In the genomic region with DNA sequence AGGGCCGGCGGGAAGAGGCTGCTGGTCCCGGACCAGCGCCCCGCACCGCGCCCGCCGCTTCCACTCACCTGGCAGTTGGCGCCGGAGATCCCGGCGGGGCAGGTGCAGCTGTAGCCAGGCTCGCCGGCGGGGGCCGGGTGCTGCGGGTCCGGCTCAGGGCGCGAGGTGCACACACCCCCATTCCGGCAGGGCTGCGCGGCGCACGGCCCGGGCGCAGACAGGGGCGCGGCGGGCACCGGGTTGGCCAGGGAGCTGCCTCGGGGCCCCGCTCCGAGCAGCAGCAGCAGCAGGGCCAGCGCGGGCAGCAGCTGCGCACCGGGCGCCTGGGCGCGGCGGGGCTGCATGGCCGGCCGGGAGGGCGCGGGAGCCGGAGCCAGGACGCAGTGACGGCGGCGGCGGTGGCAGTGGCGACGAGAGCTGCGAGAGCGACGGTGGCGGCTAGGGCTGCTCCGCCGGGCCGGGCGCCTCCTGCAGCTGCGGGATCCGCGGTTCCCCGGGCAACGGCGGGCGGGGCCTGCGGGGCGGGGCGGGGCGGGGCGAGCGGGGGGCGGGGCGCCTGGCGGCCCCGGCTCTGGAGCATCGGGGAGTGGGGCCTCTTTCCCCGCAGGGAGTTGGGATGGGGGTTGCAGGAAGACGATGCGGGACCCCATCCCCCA, we compare ENCODE assay signal across 8 cellular contexts. TPM values are rescaled to one million over a fixed set of nuclear protein-coding genes. Genes with fewer than 3 reads are reported as not detected.
DNase-seq lines count a peak whose midpoint lies in the region; ATAC-seq and TF ChIP-seq lines count a peak whose summit lies in the region.

A gene with protein sequence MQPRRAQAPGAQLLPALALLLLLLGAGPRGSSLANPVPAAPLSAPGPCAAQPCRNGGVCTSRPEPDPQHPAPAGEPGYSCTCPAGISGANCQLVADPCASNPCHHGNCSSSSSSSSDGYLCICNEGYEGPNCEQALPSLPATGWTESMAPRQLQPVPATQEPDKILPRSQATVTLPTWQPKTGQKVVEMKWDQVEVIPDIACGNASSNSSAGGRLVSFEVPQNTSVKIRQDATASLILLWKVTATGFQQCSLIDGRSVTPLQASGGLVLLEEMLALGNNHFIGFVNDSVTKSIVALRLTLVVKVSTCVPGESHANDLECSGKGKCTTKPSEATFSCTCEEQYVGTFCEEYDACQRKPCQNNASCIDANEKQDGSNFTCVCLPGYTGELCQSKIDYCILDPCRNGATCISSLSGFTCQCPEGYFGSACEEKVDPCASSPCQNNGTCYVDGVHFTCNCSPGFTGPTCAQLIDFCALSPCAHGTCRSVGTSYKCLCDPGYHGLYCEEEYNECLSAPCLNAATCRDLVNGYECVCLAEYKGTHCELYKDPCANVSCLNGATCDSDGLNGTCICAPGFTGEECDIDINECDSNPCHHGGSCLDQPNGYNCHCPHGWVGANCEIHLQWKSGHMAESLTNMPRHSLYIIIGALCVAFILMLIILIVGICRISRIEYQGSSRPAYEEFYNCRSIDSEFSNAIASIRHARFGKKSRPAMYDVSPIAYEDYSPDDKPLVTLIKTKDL (minus strand): TSS at position 476 of the 656 bp plus-strand sequence. CDS start 132 bp downstream, at position 344.

- H3K27me3 Mint-ChIP-seq in activated T-helper 17 cell treated with anti-CD3 and anti-CD28 coated beads, Interleukin-2, amount 50 U/mL, for 72 hours: peaks cover 57% of the 10 kb centered on the region
- H3K27me3 Mint-ChIP-seq in osteocyte (ENCODE audit: unreplicated experiment): peaks cover 80% of the 10 kb centered on the region

- DNase-seq in ACHN: peak; percentile 31
- DNase-seq in NCI-H774 (lab: John Stamatoyannopoulos, UW): peak; percentile 59
- DNase-seq in germinal center (ENCODE audit: low spot score): peak; percentile 85
- no peak for DNase-seq in osteocyte (ENCODE audit: extremely low spot score, unreplicated experiment)

- H3K4me1 Mint-ChIP-seq in activated T-helper 17 cell treated with anti-CD3 and anti-CD28 coated beads, Interleukin-2, amount 50 U/mL, for 72 hours: no peaks in the 10 kb centered on the region
- peaks cover 6% of the 10 kb centered on the region for H3K4me1 Mint-ChIP-seq in osteocyte (ENCODE audit: unreplicated experiment)

- H3K4me3 Mint-ChIP-seq in activated T-helper 17 cell treated with anti-CD3 and anti-CD28 coated beads, Interleukin-2, amount 50 U/mL, for 72 hours: peak within 1 kb of the TSS; percentile 44
- H3K4me3 Mint-ChIP-seq in osteocyte (ENCODE audit: unreplicated experiment): peak within 1 kb of the TSS; percentile 61

- peak; percentile 85 for ATAC-seq in GM18867 (IDR thresholded peaks at IDR 0.05; ENCODE audit: unreplicated experiment)
- ATAC-seq in HG03045 (IDR thresholded peaks at IDR 0.05; ENCODE audit: unreplicated experiment): peak; percentile 83
- ATAC-seq in activated T-helper 17 cell treated with anti-CD3 and anti-CD28 coated beads, Interleukin-2, amount 50 U/mL, for 72 hours (replicated peaks): peak; percentile 87
- ATAC-seq in GM18517 (IDR thresholded peaks at IDR 0.05; ENCODE audit: unreplicated experiment): no peak

- H3K36me3 Mint-ChIP-seq in activated T-helper 17 cell treated with anti-CD3 and anti-CD28 coated beads, Interleukin-2, amount 50 U/mL, for 72 hours (ENCODE audit: low read depth): peaks cover 10% of the 10 kb centered on the region
- no peaks in the 10 kb centered on the region for H3K36me3 Mint-ChIP-seq in osteocyte (ENCODE audit: unreplicated experiment)

- no peaks in the 10 kb centered on the region for H3K9me3 Mint-ChIP-seq in activated T-helper 17 cell treated with anti-CD3 and anti-CD28 coated beads, Interleukin-2, amount 50 U/mL, for 72 hours
- no peaks in the 10 kb centered on the region for H3K9me3 Mint-ChIP-seq in osteocyte (ENCODE audit: unreplicated experiment)

- TF ChIP-seq CTCF in osteocyte (IDR thresholded peaks at IDR 0.05): no peak

- H3K27ac Mint-ChIP-seq in activated T-helper 17 cell treated with anti-CD3 and anti-CD28 coated beads, Interleukin-2, amount 50 U/mL, for 72 hours: no peak within 1 kb of the TSS
- no peak within 1 kb of the TSS for H3K27ac Mint-ChIP-seq in osteocyte (ENCODE audit: unreplicated experiment)

- in situ Hi-C loops in ACHN (cut with HindIII; ENCODE audit: low pct_ligation_motif_present, low pct_unique_long_range_greater_than_20kb, low sequenced_read_pairs): no loop called here

RNA-seq across cellular contexts. Expression of the gene that starts here (rescaled TPM):
- total RNA-seq in activated T-helper 17 cell treated with anti-CD3 and anti-CD28 coated beads, Interleukin-2, amount 50 U/mL, for 72 hours: not detected
- total RNA-seq in osteocyte: 0.13 and 0.19 TPM in 2 replicates

Comparison
In these comparisons a context has a peak if more than half of its experiments do, and no peak if none do; other contexts are left out.
1. Peak in ATAC-seq in activated T-helper 17 cell treated with anti-CD3 and anti-CD28 coated beads, Interleukin-2, amount 50 U/mL, for 72 hours; RNA of the gene not detected or under 1 TPM.